10 cellular contexts compared by ENCODE assay signal in the genomic region with DNA sequence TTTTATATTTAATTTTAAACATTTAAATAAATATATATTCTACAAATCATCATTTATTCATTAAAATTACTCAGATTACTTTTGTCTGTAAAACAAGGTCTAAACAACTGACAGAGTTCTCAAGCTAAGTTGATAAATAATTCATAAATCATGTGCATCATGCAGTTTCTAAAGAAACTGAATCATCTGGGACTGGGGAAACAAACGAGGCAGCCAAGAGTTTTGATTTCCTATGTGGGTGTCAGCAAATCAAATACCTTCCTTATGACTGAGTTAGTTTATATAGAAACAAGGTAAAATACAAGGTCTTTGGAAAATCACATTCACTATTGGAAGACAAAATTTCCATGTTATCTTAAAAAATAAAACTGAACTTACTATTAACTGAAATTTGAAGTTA.
DNase-seq lines count a peak whose midpoint lies in the region; ATAC-seq and TF ChIP-seq lines count a peak whose summit lies in the region.
"Had no signal": no experiment of that assay in that cellular context is flagged by ENCODE, and none has a peak within 500 bp of the region (broad histone marks: within the 10 kb centered on the region; RNA-seq: fewer than 3 reads in every experiment).

No MANE protein-coding gene starts in this region.

- ATAC-seq in left ventricle myocardium superior = no peak

- no peak for DNase-seq in left ventricle myocardium inferior
- no peak for DNase-seq in left ventricle myocardium superior
- DNase-seq in astrocyte of the hippocampus (ENCODE audit: low read depth, low spot score) = peak; percentile 77
- DNase-seq in glomerular endothelial cell (ENCODE audit: extremely low read depth, low read depth, low spot score) = peak; percentile 23
- DNase-seq in GM19240 (ENCODE audit: insufficient read length, low spot score) = no peak
- DNase-seq in ecto neural progenitor cell (ENCODE audit: low spot score) = no peak
- no peak for DNase-seq in NCI-H524 treated with DMSO at 0.1 percent for 48 hours (lab: John Stamatoyannopoulos, UW)
- DNase-seq in NCI-H1930 (lab: John Stamatoyannopoulos, UW) = no peak
- DNase-seq: activated B cell treated with CpG ODN at 0.5 μM for 24 hours, NCI-H2171 had no signal

- intact Hi-C loops in left ventricle myocardium inferior (cut with micrococcal nuclease) = no loop called here
- intact Hi-C loops in left ventricle myocardium superior (cut with micrococcal nuclease) = no loop called here

- H3K9me3 ChIP-seq in left ventricle myocardium inferior (replicated peaks) = no peaks in the 10 kb centered on the region

- H3K4me1 ChIP-seq in left ventricle myocardium inferior = peaks cover 91% of the 10 kb centered on the region

- no peak overlapping the region for H3K4me3 ChIP-seq in left ventricle myocardium inferior

- H3K36me3 ChIP-seq in left ventricle myocardium inferior = no peaks in the 10 kb centered on the region

- TF ChIP-seq CTCF in left ventricle myocardium inferior (IDR thresholded peaks at IDR 0.05; ENCODE audit: borderline replicate concordance) = no peak

- H3K27me3 ChIP-seq in left ventricle myocardium inferior (ENCODE audit: low read depth) = no peaks in the 10 kb centered on the region

- H3K27ac ChIP-seq in left ventricle myocardium inferior (replicated peaks) = peak overlapping the region; percentile 53

Comparison
In these comparisons a context has a peak if more than half of its experiments do, and no peak if none do; other contexts are left out.
1. DNase-seq: peak in astrocyte of the hippocampus (single experiment) and glomerular endothelial cell (single experiment); none in left ventricle myocardium inferior (single experiment), left ventricle myocardium superior (single experiment), GM19240 (single experiment), ecto neural progenitor cell (single experiment), NCI-H524 treated with DMSO at 0.1 percent for 48 hours (single experiment) and NCI-H1930 (0 of 2).